In the genomic region with DNA sequence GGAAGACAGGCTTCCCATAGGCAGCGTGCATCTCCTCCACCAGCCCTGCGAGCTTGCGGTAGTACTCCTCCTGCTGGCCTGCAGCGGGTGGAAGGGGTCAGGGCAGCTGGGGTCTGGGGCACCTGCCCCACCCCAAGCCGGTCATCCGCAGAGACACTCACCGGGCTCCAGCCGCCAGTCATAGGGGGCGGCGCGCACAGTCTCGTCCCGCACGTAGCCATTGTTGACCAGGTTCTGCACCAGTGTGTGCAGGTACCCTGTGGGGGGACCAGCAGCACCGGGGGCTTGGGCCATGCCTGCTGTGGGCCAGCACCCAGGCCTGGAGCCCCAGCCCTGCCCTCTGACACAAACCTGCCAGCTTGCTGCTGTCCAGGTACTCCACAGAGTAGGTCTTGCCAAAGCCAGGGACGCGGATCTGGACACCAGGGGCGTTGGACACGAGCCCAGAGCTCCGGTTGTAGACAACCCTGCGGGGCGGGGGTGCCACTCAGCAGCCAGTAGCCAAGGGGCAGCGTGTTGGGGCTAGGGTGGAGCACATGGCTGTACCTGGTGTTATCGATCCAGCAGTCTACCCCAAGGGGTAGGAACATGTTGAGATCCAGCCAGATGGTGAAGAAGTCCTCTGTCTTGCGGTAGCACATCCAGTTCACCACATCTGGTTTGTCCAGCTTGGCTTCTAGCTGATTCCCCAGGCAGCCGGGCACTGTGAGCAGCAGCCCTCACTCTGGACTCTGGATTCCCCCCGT, we compare ENCODE assay signal across 1 cellular context.
TF ChIP-seq lines count a peak whose summit lies in the region.

No MANE protein-coding gene starts in this region.

TF ChIP-seq in HepG2, 621 proteins besides CTCF, POLR2A, EP300 and RAD21 (continued from another document and continues in another):
- TF ChIP-seq, protein P1, sequence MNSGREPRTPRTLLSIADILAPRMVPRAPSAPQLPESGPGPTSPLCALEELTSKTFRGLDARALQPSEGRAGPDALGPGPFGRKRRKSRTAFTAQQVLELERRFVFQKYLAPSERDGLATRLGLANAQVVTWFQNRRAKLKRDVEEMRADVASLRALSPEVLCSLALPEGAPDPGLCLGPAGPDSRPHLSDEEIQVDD (CRISPR knock-in tag; IDR thresholded peaks at IDR 0.05; ENCODE audit: borderline replicate concordance): 0 out of 2 replicates have a peak, but pooled peaks have one; percentile 45
- TF ChIP-seq ZNF550 (CRISPR knock-in tag; IDR thresholded peaks at IDR 0.05; ENCODE audit: borderline replicate concordance) (peak; percentile 88; the same call in 1 of the 2 replicates), GLI4 (CRISPR knock-in tag; IDR thresholded peaks at IDR 0.05; ENCODE audit: borderline replicate concordance) (0 out of 2 replicates have a peak, but pooled peaks have one; percentile 84), ZNF337 (CRISPR knock-in tag; IDR thresholded peaks at IDR 0.05; ENCODE audit: borderline replicate concordance, low read depth) (peak; percentile 90; the same call in 1 of the 2 replicates), EED (CRISPR knock-in tag; IDR thresholded peaks at IDR 0.05) (0 out of 2 replicates have a peak, but pooled peaks have one; percentile 13), PHF5A (CRISPR knock-in tag; IDR thresholded peaks at IDR 0.05; ENCODE audit: low read depth, unreplicated experiment) (peak; percentile 47), BHLHE40 (IDR thresholded peaks at IDR 0.05; ENCODE audit: low read length) (no peak), ZNF354B (CRISPR knock-in tag; IDR thresholded peaks at IDR 0.05) (no peak), REL (CRISPR knock-in tag; conservative IDR thresholded peaks at IDR 0.05) (no peak), ATF7 (IDR thresholded peaks at IDR 0.05) (no peak), ATF7 (CRISPR knock-in tag; IDR thresholded peaks at IDR 0.05) (no peak), ZSCAN29 (CRISPR knock-in tag; conservative IDR thresholded peaks at IDR 0.05) (0 out of 2 replicates have a peak, but pooled peaks have one; percentile 25), ZNF160 (CRISPR knock-in tag; IDR thresholded peaks at IDR 0.05) (peak; percentile 65; the same call in 1 of the 2 replicates), KDM4B (CRISPR knock-in tag; IDR thresholded peaks at IDR 0.05) (no peak; the same call in 1 of the 2 replicates), KMT2A (CRISPR knock-in tag; IDR thresholded peaks at IDR 0.05) (peak; percentile 12; the same call in 1 of the 2 replicates), CHCHD3 (CRISPR knock-in tag; IDR thresholded peaks at IDR 0.05) (peak; percentile 86; the same call in 1 of the 2 replicates), CBX5 (CRISPR knock-in tag; IDR thresholded peaks at IDR 0.05; ENCODE audit: borderline replicate concordance) (0 out of 2 replicates have a peak, but pooled peaks have one; percentile 12), U2AF2 (IDR thresholded peaks at IDR 0.05; ENCODE audit: low read depth, low read length) (no peak), ZSCAN9 (CRISPR knock-in tag; IDR thresholded peaks at IDR 0.05; ENCODE audit: borderline replicate concordance) (no peak), TIGD3 (CRISPR knock-in tag; IDR thresholded peaks at IDR 0.05; ENCODE audit: borderline replicate concordance) (0 out of 2 replicates have a peak, but pooled peaks have one; percentile 50), ZXDC (CRISPR knock-in tag; IDR thresholded peaks at IDR 0.05) (no peak), ZNF577 (CRISPR knock-in tag; IDR thresholded peaks at IDR 0.05; ENCODE audit: borderline replicate concordance, low read depth) (no peak), ZBTB49 (CRISPR knock-in tag; IDR thresholded peaks at IDR 0.05; ENCODE audit: borderline replicate concordance) (no peak), CCDC6 (CRISPR knock-in tag; IDR thresholded peaks at IDR 0.05) (no peak; the same call in 1 of the 2 replicates), PATZ1 (CRISPR knock-in tag; IDR thresholded peaks at IDR 0.05) (peak; percentile 56; the same call in 1 of the 2 replicates), ZNF24 (IDR thresholded peaks at IDR 0.05) (no peak), ZNF766 (CRISPR knock-in tag; IDR thresholded peaks at IDR 0.05; ENCODE audit: borderline replicate concordance) (no peak), ZNF615 (CRISPR knock-in tag; IDR thresholded peaks at IDR 0.05; ENCODE audit: borderline replicate concordance) (no peak), SRSF4 (IDR thresholded peaks at IDR 0.05; ENCODE audit: low read depth, low read length, poor library complexity, severe bottlenecking) (no peak)
- TF ChIP-seq, protein P2, sequence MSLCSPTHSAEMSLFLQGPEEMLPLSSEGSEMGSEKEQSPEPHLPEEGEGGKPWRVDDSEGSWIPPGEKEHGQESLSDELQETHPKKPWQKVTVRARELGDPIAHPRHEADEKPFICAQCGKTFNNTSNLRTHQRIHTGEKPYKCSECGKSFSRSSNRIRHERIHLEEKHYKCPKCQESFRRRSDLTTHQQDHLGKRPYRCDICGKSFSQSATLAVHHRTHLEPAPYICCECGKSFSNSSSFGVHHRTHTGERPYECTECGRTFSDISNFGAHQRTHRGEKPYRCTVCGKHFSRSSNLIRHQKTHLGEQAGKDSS (CRISPR knock-in tag; IDR thresholded peaks at IDR 0.05; ENCODE audit: borderline replicate concordance, low read depth): 0 out of 2 replicates have a peak, but pooled peaks have one; percentile 21
- TF ChIP-seq, protein P3, sequence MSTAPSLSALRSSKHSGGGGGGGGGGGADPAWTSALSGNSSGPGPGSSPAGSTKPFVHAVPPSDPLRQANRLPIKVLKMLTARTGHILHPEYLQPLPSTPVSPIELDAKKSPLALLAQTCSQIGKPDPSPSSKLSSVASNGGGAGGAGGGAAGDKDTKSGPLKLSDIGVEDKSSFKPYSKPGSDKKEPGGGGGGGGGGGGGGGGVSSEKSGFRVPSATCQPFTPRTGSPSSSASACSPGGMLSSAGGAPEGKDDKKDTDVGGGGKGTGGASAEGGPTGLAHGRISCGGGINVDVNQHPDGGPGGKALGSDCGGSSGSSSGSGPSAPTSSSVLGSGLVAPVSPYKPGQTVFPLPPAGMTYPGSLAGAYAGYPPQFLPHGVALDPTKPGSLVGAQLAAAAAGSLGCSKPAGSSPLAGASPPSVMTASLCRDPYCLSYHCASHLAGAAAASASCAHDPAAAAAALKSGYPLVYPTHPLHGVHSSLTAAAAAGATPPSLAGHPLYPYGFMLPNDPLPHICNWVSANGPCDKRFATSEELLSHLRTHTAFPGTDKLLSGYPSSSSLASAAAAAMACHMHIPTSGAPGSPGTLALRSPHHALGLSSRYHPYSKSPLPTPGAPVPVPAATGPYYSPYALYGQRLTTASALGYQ (CRISPR knock-in tag; IDR thresholded peaks at IDR 0.05): 0 out of 2 replicates have a peak, but pooled peaks have one; percentile 3
- TF ChIP-seq, protein P4, sequence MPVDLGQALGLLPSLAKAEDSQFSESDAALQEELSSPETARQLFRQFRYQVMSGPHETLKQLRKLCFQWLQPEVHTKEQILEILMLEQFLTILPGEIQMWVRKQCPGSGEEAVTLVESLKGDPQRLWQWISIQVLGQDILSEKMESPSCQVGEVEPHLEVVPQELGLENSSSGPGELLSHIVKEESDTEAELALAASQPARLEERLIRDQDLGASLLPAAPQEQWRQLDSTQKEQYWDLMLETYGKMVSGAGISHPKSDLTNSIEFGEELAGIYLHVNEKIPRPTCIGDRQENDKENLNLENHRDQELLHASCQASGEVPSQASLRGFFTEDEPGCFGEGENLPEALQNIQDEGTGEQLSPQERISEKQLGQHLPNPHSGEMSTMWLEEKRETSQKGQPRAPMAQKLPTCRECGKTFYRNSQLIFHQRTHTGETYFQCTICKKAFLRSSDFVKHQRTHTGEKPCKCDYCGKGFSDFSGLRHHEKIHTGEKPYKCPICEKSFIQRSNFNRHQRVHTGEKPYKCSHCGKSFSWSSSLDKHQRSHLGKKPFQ (CRISPR knock-in tag; IDR thresholded peaks at IDR 0.05; ENCODE audit: insufficient replicate concordance): no peak
- TF ChIP-seq, protein P5, sequence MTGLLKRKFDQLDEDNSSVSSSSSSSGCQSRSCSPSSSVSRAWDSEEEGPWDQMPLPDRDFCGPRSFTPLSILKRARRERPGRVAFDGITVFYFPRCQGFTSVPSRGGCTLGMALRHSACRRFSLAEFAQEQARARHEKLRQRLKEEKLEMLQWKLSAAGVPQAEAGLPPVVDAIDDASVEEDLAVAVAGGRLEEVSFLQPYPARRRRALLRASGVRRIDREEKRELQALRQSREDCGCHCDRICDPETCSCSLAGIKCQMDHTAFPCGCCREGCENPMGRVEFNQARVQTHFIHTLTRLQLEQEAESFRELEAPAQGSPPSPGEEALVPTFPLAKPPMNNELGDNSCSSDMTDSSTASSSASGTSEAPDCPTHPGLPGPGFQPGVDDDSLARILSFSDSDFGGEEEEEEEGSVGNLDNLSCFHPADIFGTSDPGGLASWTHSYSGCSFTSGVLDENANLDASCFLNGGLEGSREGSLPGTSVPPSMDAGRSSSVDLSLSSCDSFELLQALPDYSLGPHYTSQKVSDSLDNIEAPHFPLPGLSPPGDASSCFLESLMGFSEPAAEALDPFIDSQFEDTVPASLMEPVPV (CRISPR knock-in tag; IDR thresholded peaks at IDR 0.05): no peak
